In genomic region chr1:46274224-46275029, GRCh38 we compare ENCODE assay signal across 1 cellular context.
TF ChIP-seq lines count a peak whose summit lies in the region.

No MANE protein-coding gene starts in this region.

TF ChIP-seq in GM12878, 131 proteins besides CTCF, POLR2A, EP300 and RAD21:
- no peak for TF ChIP-seq E2F4 (IDR thresholded peaks at IDR 0.05; ENCODE audit: low read depth, low read length)
- TF ChIP-seq CREM (IDR thresholded peaks at IDR 0.05; ENCODE audit: low read depth), result no peak
- no peak; the same call in 1 of the 2 replicates for TF ChIP-seq POLR2AphosphoS2 (IDR thresholded peaks at IDR 0.05; ENCODE audit: low read depth, low read length)
- TF ChIP-seq MTA3 (IDR thresholded peaks at IDR 0.05; ENCODE audit: borderline replicate concordance, low read length), result peak; percentile 47; the same call in 1 of the 2 replicates
- peak; percentile 58 for TF ChIP-seq BCL3 (IDR thresholded peaks at IDR 0.05; ENCODE audit: borderline replicate concordance, insufficient read depth, low read depth, low read length, poor library complexity, severe bottlenecking)
- no peak for TF ChIP-seq PAX8 (IDR thresholded peaks at IDR 0.05)
- no peak for TF ChIP-seq IRF5 (IDR thresholded peaks at IDR 0.05; ENCODE audit: borderline replicate concordance)
- TF ChIP-seq ZNF622 (IDR thresholded peaks at IDR 0.05), result no peak
- TF ChIP-seq FOS (IDR thresholded peaks at IDR 0.05; ENCODE audit: borderline replicate concordance, extremely low read depth, insufficient read length), result no peak
- no peak for TF ChIP-seq RFX5 (IDR thresholded peaks at IDR 0.05; ENCODE audit: low read depth, low read length)
- TF ChIP-seq YY1 (IDR thresholded peaks at IDR 0.05; ENCODE audit: low read depth, low read length), result no peak
- no peak for TF ChIP-seq ZNF687 (IDR thresholded peaks at IDR 0.05)
